1 cellular context compared by ENCODE assay signal in the genomic region with DNA sequence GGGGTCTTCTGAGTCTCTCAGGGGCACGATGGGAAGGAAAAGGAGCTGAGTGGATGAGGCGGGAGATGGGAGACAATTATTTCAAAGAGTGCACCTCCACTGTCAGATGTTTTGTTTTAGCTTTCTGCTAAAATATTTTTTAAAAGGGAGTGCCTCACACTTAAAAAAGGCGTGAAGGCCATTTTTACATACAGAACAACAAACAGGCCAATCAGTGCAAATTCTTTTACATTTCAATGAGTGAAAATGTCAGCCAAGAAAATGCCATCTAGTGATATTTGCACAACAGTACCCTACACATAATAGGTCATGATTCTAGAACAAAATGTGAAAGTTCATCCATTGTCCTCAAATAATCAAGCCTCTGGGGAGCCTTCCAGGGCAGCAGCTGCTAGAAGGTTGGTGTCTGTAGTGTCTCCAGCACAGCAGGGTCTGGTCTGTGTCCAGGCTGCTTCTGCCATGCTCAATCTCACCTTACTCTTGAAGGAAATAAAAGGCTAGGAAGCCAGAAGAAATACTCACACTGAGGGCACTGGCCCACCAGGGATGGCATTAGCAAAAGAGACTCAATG.
TF ChIP-seq lines count a peak whose summit lies in the region.

No MANE protein-coding gene starts in this region.

TF ChIP-seq in GM23338, 12 proteins besides CTCF, POLR2A, EP300 and RAD21:
- TF ChIP-seq ZNF462 (CRISPR knock-in tag; IDR thresholded peaks at IDR 0.05) (peak; percentile 54; the same call in 1 of the 2 replicates), EZH2phosphoT487 (IDR thresholded peaks at IDR 0.05; ENCODE audit: unreplicated experiment) (no peak), NANOG (IDR thresholded peaks at IDR 0.05; ENCODE audit: borderline replicate concordance) (peak; percentile 79)
TF ChIP-seq in GM23338: peak in this region for 2.
